ENCODE assay signal across 9 cellular contexts in genomic region chr22:42646569-42647525, GRCh38. TPM values are rescaled to one million over a fixed set of nuclear protein-coding genes. Genes with fewer than 3 reads are reported as not detected.
DNase-seq lines count a peak whose midpoint lies in the region; ATAC-seq and TF ChIP-seq lines count a peak whose summit lies in the region.
"Had no signal": no experiment of that assay in that cellular context is flagged by ENCODE, and none has a peak within 500 bp of the region (broad histone marks: within the 10 kb centered on the region; RNA-seq: fewer than 3 reads in every experiment).

No MANE protein-coding gene starts in this region.

- no peak for ATAC-seq in stimulated activated naive B cell treated with anti-CD40 and anti-IgM and Interleukin-4, amounts not matched to agents 10 μg/mL and 1 μg/mL and 100 μg/mL, for 72 hours (replicated peaks)
- no peak for ATAC-seq in HG03039 (IDR thresholded peaks at IDR 0.05; ENCODE audit: unreplicated experiment)

- peak overlapping the region; percentile 92 for H3K4me2 ChIP-seq in hepatocyte

- H3K36me3 ChIP-seq in hepatocyte (replicated peaks; ENCODE audit: insufficient read depth, low read depth), result no peaks in the 10 kb centered on the region

- H3K4me3 ChIP-seq in HFF-Myc (replicated peaks; ENCODE audit: low read depth, low read length), result 0 out of 2 replicates have a peak overlapping the region, but pooled peaks have one; percentile 3
- no peak overlapping the region for H3K4me3 ChIP-seq in hepatocyte

- H3K27ac ChIP-seq in angular gyrus (ENCODE audit: low read depth, low read length) (peak overlapping the region; percentile 70), hepatocyte (peak overlapping the region; percentile 100)

- no peaks in the 10 kb centered on the region for H3K27me3 ChIP-seq in hepatocyte

- H3K79me2 ChIP-seq in hepatocyte, result peaks cover 77% of the 10 kb centered on the region

- no peaks in the 10 kb centered on the region for H3K9me2 ChIP-seq in hepatocyte (replicated peaks; ENCODE audit: insufficient read depth)

- H2AFZ ChIP-seq in hepatocyte, result no peak overlapping the region

- H3K4me1 Mint-ChIP-seq in stimulated activated naive B cell treated with anti-CD40 and anti-IgM and Interleukin-4, amounts not matched to agents 10 μg/mL and 1 μg/mL and 100 μg/mL, for 72 hours, result peaks cover 42 to 66% of the 10 kb centered on the region in 2 donors

- no peaks in the 10 kb centered on the region for H3K9me3 Mint-ChIP-seq in stimulated activated naive B cell treated with anti-CD40 and anti-IgM and Interleukin-4, amounts not matched to agents 10 μg/mL and 1 μg/mL and 100 μg/mL, for 72 hours

- WGBS in hepatocyte (ENCODE audit: low lambda C conversion rate, missing lambda C conversion rate), result 69% methylated on average over 16 of the region's 16 CpGs

- H3K9me3 ChIP-seq in hepatocyte (ENCODE audit: low read depth), result no peaks in the 10 kb centered on the region

- H3K4me3 Mint-ChIP-seq in stimulated activated naive B cell treated with anti-CD40 and anti-IgM and Interleukin-4, amounts not matched to agents 10 μg/mL and 1 μg/mL and 100 μg/mL, for 72 hours, result peak overlapping the region; percentile 28 to 41

- peaks cover 68% of the 10 kb centered on the region for H3K4me1 ChIP-seq in hepatocyte (ENCODE audit: insufficient read depth)

- DNase-seq in HFF-Myc (ENCODE audit: extremely low read depth, low read depth) (no peak), hepatocyte (ENCODE audit: low spot score) (peak; percentile 69), GM19240 (ENCODE audit: insufficient read length, low spot score) (no peak)
- DNase-seq in stimulated activated naive B cell treated with anti-CD40 and anti-IgM and Interleukin-4, amounts not matched to agents 10 μg/mL and 1 μg/mL and 100 μg/mL, for 72 hours, result no peak
- no peak for DNase-seq in central memory CD4-positive, alpha-beta T cell
- no peak for DNase-seq in stimulated activated CD4-positive, alpha-beta T cell treated with anti-CD3 and anti-CD28 coated beads, Interleukin-2, amount 100 ng/mL, for 48 hours
- DNase-seq: NCI-H510A had no signal

- no peak overlapping the region for H3K27ac Mint-ChIP-seq in stimulated activated naive B cell treated with anti-CD40 and anti-IgM and Interleukin-4, amounts not matched to agents 10 μg/mL and 1 μg/mL and 100 μg/mL, for 72 hours

- no peaks in the 10 kb centered on the region for H3K27me3 Mint-ChIP-seq in stimulated activated naive B cell treated with anti-CD40 and anti-IgM and Interleukin-4, amounts not matched to agents 10 μg/mL and 1 μg/mL and 100 μg/mL, for 72 hours

- no peak for TF ChIP-seq CTCF in HFF-Myc (IDR thresholded peaks at IDR 0.05; ENCODE audit: low read depth, low read length, missing control alignments)
- TF ChIP-seq CTCF in hepatocyte (IDR thresholded peaks at IDR 0.05; ENCODE audit: poor library complexity), result no peak

- peaks cover 29% of the 10 kb centered on the region for H4K20me1 ChIP-seq in hepatocyte (ENCODE audit: insufficient read depth, poor library complexity, severe bottlenecking)

- peaks cover 8 to 11% of the 10 kb centered on the region in 2 donors for H3K36me3 Mint-ChIP-seq in stimulated activated naive B cell treated with anti-CD40 and anti-IgM and Interleukin-4, amounts not matched to agents 10 μg/mL and 1 μg/mL and 100 μg/mL, for 72 hours

RNA-seq across cellular contexts. Expression of gene CYB5R3, which starts 2.3 kb away (rescaled TPM):
- total RNA-seq in hepatocyte, result 119 and 136 TPM in 2 replicates
- 407 and 438 TPM in 2 replicates for polyA plus RNA-seq in hepatocyte

RNA-seq across cellular contexts. Expression of gene ATP5MGL, which starts 6.4 kb away (rescaled TPM):
- total RNA-seq in hepatocyte, result 0.33 TPM in 1 of 2 replicates, not detected in the other
- 0.60 TPM in 1 of 2 replicates, not detected in the other for polyA plus RNA-seq in hepatocyte

RNA-seq across cellular contexts. Expression of gene POLDIP3, which starts 32.2 kb away (rescaled TPM):
- 31.4 and 39.2 TPM in 2 replicates for total RNA-seq in hepatocyte
- polyA plus RNA-seq in hepatocyte, result 39.4 and 40.3 TPM in 2 replicates
